In the genomic region with DNA sequence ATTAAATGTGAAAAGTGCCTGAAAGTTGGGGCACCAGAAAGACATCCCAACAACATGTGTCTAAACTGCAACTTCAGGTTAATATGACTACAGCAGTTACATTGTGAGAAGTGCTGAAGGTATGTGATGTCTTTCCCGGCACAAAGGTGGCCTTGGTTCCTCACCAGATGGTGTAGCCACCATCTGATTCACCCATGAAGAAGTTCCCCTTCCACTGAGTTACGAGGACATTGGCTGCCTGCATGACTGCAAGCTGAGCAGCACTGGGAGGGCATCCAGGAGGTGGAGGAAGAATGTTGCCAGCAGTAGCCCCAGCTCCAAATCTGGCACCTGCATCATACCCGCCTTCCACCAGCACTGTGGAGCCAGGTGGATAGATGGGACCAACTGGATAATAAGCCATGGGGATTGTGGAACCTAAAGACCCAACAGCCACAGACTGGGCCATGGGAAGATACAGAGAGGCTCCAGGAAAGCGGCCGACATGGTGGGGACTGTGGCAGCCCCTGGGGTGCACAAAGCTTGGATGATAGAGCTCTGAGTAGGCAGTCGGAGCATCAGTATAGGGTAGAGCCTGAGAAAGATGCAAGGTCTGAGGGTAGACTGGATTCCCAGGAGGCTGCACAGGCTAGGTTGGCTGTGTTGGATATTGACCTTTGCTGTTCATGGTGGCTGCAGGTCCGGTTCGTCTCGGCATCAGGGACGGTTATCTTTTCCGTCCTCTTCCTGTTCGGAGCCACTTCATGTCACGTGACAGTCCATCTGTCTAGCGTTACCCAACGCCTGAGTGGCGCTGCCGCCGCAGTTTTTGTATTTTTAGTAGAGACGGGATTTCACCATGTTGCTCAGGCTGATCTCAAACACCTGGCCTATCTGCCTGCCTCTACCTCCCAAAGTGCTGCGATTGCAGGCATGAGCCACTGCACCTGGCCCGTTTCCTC, we compare ENCODE assay signal across 26 cellular contexts. TPM values are rescaled to one million over a fixed set of nuclear protein-coding genes. Genes with fewer than 3 reads are reported as not detected.
DNase-seq lines count a peak whose midpoint lies in the region; ATAC-seq, FAIRE-seq and TF ChIP-seq lines count a peak whose summit lies in the region.
"Had no signal": no experiment of that assay in that cellular context is flagged by ENCODE, and none has a peak within 500 bp of the region (broad histone marks: within the 10 kb centered on the region; RNA-seq: fewer than 3 reads in every experiment).

No MANE protein-coding gene starts in this region.

- H3K79me2 ChIP-seq in H1 (ENCODE audit: control insufficient read depth in 1 of 2, insufficient read depth in 2 of 2, low read length in 2 of 2) (no peaks in the 10 kb centered on the region), trophoblast cell (ENCODE audit: control insufficient read depth, insufficient read depth, low read length, poor library complexity) (no peaks in the 10 kb centered on the region)

- H3K4me1 ChIP-seq in IMR-90 (ENCODE audit: control insufficient read depth, insufficient read depth, low read length), result no peaks in the 10 kb centered on the region
- no peaks in the 10 kb centered on the region for H3K4me1 ChIP-seq in H1 (replicated peaks in 1 of 4; ENCODE audit: control insufficient read depth in 3 of 4, insufficient read depth in 4 of 4, low read length in 3 of 4)
- H3K4me1 ChIP-seq in trophoblast cell (ENCODE audit: control insufficient read depth in 1 of 2, insufficient read depth in 2 of 2, low read length in 2 of 2), result no peaks in the 10 kb centered on the region
- no peaks in the 10 kb centered on the region for H3K4me1 ChIP-seq in pancreas

- H2BK20ac ChIP-seq in IMR-90 (ENCODE audit: low read depth, low read length), result no peak overlapping the region
- no peak overlapping the region for H2BK20ac ChIP-seq in H1 (ENCODE audit: low read length)

- H3K56ac ChIP-seq in IMR-90 (ENCODE audit: extremely low read depth, insufficient read depth, low read length), result no peak overlapping the region
- H3K56ac ChIP-seq in H1 (replicated peaks; ENCODE audit: insufficient read length, low read depth, low read length), result no peak overlapping the region

- H3K4ac ChIP-seq in IMR-90 (ENCODE audit: low read depth, low read length) (no peak overlapping the region), H1 (replicated peaks; ENCODE audit: insufficient read length, low read depth, low read length) (no peak overlapping the region), trophoblast cell (ENCODE audit: low read depth, low read length) (no peak overlapping the region)

- H3K27ac ChIP-seq in IMR-90 (ENCODE audit: insufficient read depth, low read length) (no peak overlapping the region), H1 (ENCODE audit: low read depth, low read length) (no peak overlapping the region), trophoblast cell (ENCODE audit: low read depth, low read length) (no peak overlapping the region), pancreas (no peak overlapping the region)
- H3K27ac ChIP-seq: BLaER1 treated with 17β-estradiol and CSF1 and Interleukin-3, amounts not matched to agents 10 nM and 100 nM; GM23248 had no signal

- H2BK120ac ChIP-seq in IMR-90 (ENCODE audit: low read depth, low read length) (no peak overlapping the region), H1 (replicated peaks; ENCODE audit: low read depth, low read length) (no peak overlapping the region), trophoblast cell (ENCODE audit: insufficient read depth, low read length, poor library complexity) (no peak overlapping the region)

- no peak overlapping the region for H4K12ac ChIP-seq in trophoblast cell (ENCODE audit: low read depth, low read length)

- no peaks in the 10 kb centered on the region for H4K20me1 ChIP-seq in IMR-90 (ENCODE audit: insufficient read depth, low read length)
- H4K20me1 ChIP-seq in H1 (replicated peaks in 1 of 2; ENCODE audit: control insufficient read depth in 1 of 2, insufficient read depth in 2 of 2, low read length in 2 of 2), result no peaks in the 10 kb centered on the region
- H4K20me1 ChIP-seq: BLaER1 treated with 17β-estradiol and CSF1 and Interleukin-3, amounts not matched to agents 10 nM and 100 nM had no signal

- no peak overlapping the region for H2BK15ac ChIP-seq in IMR-90 (ENCODE audit: low read depth, low read length)
- no peak overlapping the region for H2BK15ac ChIP-seq in H1 (ENCODE audit: low read length)

- CTCF ChIA-PET in IMR-90 (lab: Yijun Ruan, JAX), result no interaction called here
- CTCF ChIA-PET in H1 (lab: Charles Lee; ENCODE audit: partially characterized antibody), result interaction anchor here (1.8 kb wide), 1 partner anchor 10 kb away, joined by 5 read pairs; no protein-coding TSS in a partner anchor

- no peaks in the 10 kb centered on the region for H3K9me1 ChIP-seq in IMR-90 (ENCODE audit: insufficient read depth, low read length)

- no peak overlapping the region for H2AK9ac ChIP-seq in IMR-90 (replicated peaks; ENCODE audit: low read depth, low read length, poor library complexity)

- DNase-seq in CD1c-positive myeloid dendritic cell (ENCODE audit: extremely low spot score), result peak; percentile 11
- DNase-seq in IMR-90, result no peak
- DNase-seq in H1 (ENCODE audit: low read depth in 1 of 2, low spot score in 2 of 2), result no peak
- peak; percentile 92 to 93 for DNase-seq in trophoblast cell
- no peak for DNase-seq in SW480 (ENCODE audit: low spot score)
- no peak for DNase-seq in OCI-M2 (lab: John Stamatoyannopoulos, UW; ENCODE audit: unreplicated experiment)
- DNase-seq in pancreas, result no peak
- DNase-seq: AML-193; CD4-positive, alpha-beta memory T cell; COR-L47; DMS53; GDM1; GM23248; H9; HFFc6; KG1; MG63; NCI-H2029; NCI-H526 treated with DMSO at 0.1 percent for 48 hours; SK-N-SH; SW 1271 had no signal

- H3K36me3 ChIP-seq in IMR-90 (ENCODE audit: control insufficient read depth, insufficient read depth, low read length), result peaks cover 12% of the 10 kb centered on the region
- H3K36me3 ChIP-seq in H1 (ENCODE audit: control insufficient read depth in 2 of 4, insufficient read depth in 4 of 4, low read length in 3 of 4), result peaks cover 0 to 22% (median 3%) of the 10 kb centered on the region in 4 experiments; a peak in 3 of 8 replicates
- H3K36me3 ChIP-seq in trophoblast cell (ENCODE audit: control insufficient read depth in 1 of 2, insufficient read depth in 2 of 2, low read length in 2 of 2), result peaks cover 0 to 4% of the 10 kb centered on the region in 2 experiments
- H3K36me3 ChIP-seq in pancreas, result peaks cover 0 to 5% (median 0%) of the 10 kb centered on the region in 3 donors

- TF ChIP-seq CTCF in IMR-90 (conservative IDR thresholded peaks at IDR 0.05; ENCODE audit: low read depth, low read length) (no peak), H1 (IDR thresholded peaks at IDR 0.05; ENCODE audit: control extremely low read depth in 1 of 3, insufficient read depth in 1 of 3, low read depth in 1 of 3, low read length in 3 of 3) (no peak), pancreas (IDR thresholded peaks at IDR 0.05) (no peak)

- no peaks in the 10 kb centered on the region for H3K27me3 ChIP-seq in IMR-90 (ENCODE audit: control insufficient read depth, insufficient read depth, low read length)
- no peaks in the 10 kb centered on the region for H3K27me3 ChIP-seq in H1 (replicated peaks in 1 of 4; ENCODE audit: control insufficient read depth in 3 of 4, extremely low read depth in 1 of 4, insufficient read depth in 3 of 4, low read length in 3 of 4)
- H3K27me3 ChIP-seq in trophoblast cell (ENCODE audit: insufficient read depth, low read length), result no peaks in the 10 kb centered on the region
- H3K27me3 ChIP-seq in pancreas, result no peaks in the 10 kb centered on the region
- H3K27me3 ChIP-seq: BLaER1 treated with 17β-estradiol and CSF1 and Interleukin-3, amounts not matched to agents 10 nM and 100 nM; MG63 had no signal

- no peak overlapping the region for H4K91ac ChIP-seq in IMR-90 (ENCODE audit: insufficient read depth, low read depth, low read length)
- H4K91ac ChIP-seq in H1 (replicated peaks; ENCODE audit: insufficient read length, low read length), result no peak overlapping the region
- no peak overlapping the region for H4K91ac ChIP-seq in trophoblast cell (ENCODE audit: low read depth, low read length)

- WGBS in IMR-90 (ENCODE audit: extremely low coverage in 2 of 2, insufficient read length in 1 of 2), 2 experiments, result 96% methylated on average over 8 of the region's 21 CpGs; no CpG with 5 or more reads in 1 of the 2 experiments
- 89% methylated on average over 21 of the region's 21 CpGs; no CpG with 5 or more reads in 1 of the 2 experiments for WGBS in H1 (ENCODE audit: extremely low coverage in 1 of 2, insufficient coverage in 1 of 2, insufficient read length in 1 of 2, insufficient replicate concordance in 2 of 2, low coverage in 1 of 2, low lambda C conversion rate in 2 of 2, missing lambda C conversion rate in 1 of 2), 2 experiments
- no CpG with 5 or more reads among the region's 21 CpGs for WGBS in trophoblast cell (ENCODE audit: extremely low coverage, insufficient coverage, insufficient read length)
- 91 to 94% methylated on average over 21 of the region's 21 CpGs for WGBS in pancreas, 2 donors

- H3K18ac ChIP-seq in IMR-90 (ENCODE audit: low read depth, low read length) (no peak overlapping the region), H1 (ENCODE audit: extremely low read depth, low read length) (no peak overlapping the region), trophoblast cell (ENCODE audit: low read length) (no peak overlapping the region)

- TF ChIP-seq RAD21 in IMR-90 (IDR thresholded peaks at IDR 0.05; ENCODE audit: low read length) (no peak), H1 (IDR thresholded peaks at IDR 0.05 in 1 of 2, conservative IDR thresholded peaks at IDR 0.05 in 1 of 2; ENCODE audit: low read depth in 2 of 2, low read length in 2 of 2) (no peak)

- FAIRE-seq in H1 (lab: Jason Lieb, UNC), result no peak
- no peak for FAIRE-seq in pancreas (lab: Jason Lieb, UNC)
- FAIRE-seq: A204.1, GM12878, GM19239, RCC 7860 had no signal

- no TSS peak for BruUV-seq in IMR-90 (replicated peaks; lab: Mats Ljungman, UMichigan)

- no peak overlapping the region for H2AK5ac ChIP-seq in IMR-90 (ENCODE audit: low read depth, low read length)
- H2AK5ac ChIP-seq in H1 (ENCODE audit: low read depth, low read length), result no peak overlapping the region
- H2AK5ac ChIP-seq in trophoblast cell (ENCODE audit: low read length), result no peak overlapping the region

- H4K8ac ChIP-seq in IMR-90 (ENCODE audit: low read depth in 2 of 2, low read length in 2 of 2) (no peak overlapping the region), H1 (ENCODE audit: extremely low read depth, insufficient read depth, low read length) (peak overlapping the region; percentile 23; the same call in 1 of the 2 replicates), trophoblast cell (ENCODE audit: low read depth, low read length) (no peak overlapping the region)

- H3K23ac ChIP-seq in IMR-90 (ENCODE audit: low read depth, low read length) (no peak overlapping the region), H1 (ENCODE audit: insufficient read length) (no peak overlapping the region), trophoblast cell (ENCODE audit: low read length) (no peak overlapping the region)

- no peak overlapping the region for H4K5ac ChIP-seq in IMR-90 (ENCODE audit: low read depth, low read length)
- H4K5ac ChIP-seq in H1 (ENCODE audit: insufficient read length, low read depth, low read length), result no peak overlapping the region

- dilution Hi-C loops in IMR-90 (cut with HindIII; ENCODE audit: low sequenced_read_pairs, unreplicated experiment), result no loop called here

- intact Hi-C loops in IMR-90 (cut with micrococcal nuclease) (no loop called here), pancreas (cut with DNase I) (no loop called here)

- H3K9me3 ChIP-seq in IMR-90 (ENCODE audit: control insufficient read depth, insufficient read depth, low read length) (no peaks in the 10 kb centered on the region), H1 (ENCODE audit: insufficient read depth in 2 of 2, low read depth in 1 of 2, low read length in 1 of 2) (no peaks in the 10 kb centered on the region), trophoblast cell (ENCODE audit: insufficient read depth, low read depth, low read length) (no peaks in the 10 kb centered on the region), pancreas (no peaks in the 10 kb centered on the region)
- H3K9me3 ChIP-seq: BLaER1 treated with 17β-estradiol and CSF1 and Interleukin-3, amounts not matched to agents 10 nM and 100 nM; MG63; SK-N-SH had no signal

- ATAC-seq in IMR-90 (ENCODE audit: low read depth) (no peak), pancreas (no peak)
- ATAC-seq: GM12878 had no signal

- no peak for TF ChIP-seq EP300 in H1 (IDR thresholded peaks at IDR 0.05; ENCODE audit: borderline replicate concordance in 1 of 2, low read depth in 2 of 2, low read length in 2 of 2)

- H2BK12ac ChIP-seq in H1 (ENCODE audit: low read depth, low read length) (no peak overlapping the region), trophoblast cell (ENCODE audit: low read length) (no peak overlapping the region)

- H3K23me2 ChIP-seq in H1 (ENCODE audit: low read depth, low read length), result no peaks in the 10 kb centered on the region

- POLR2A ChIA-PET in IMR-90 (lab: Charles Lee; ENCODE audit: unreplicated experiment), result no interaction called here
- POLR2A ChIA-PET in H1 (lab: Charles Lee; ENCODE audit: partially characterized antibody), result interaction anchor here (0.7 to 0.8 kb wide), 2 partner anchors 8 to 36 kb away, joined by 3 read pairs; no protein-coding TSS in a partner anchor

- H3K14ac ChIP-seq in IMR-90 (replicated peaks; ENCODE audit: low read depth, low read length) (no peak overlapping the region), H1 (ENCODE audit: insufficient read length) (no peak overlapping the region), trophoblast cell (ENCODE audit: low read length) (no peak overlapping the region)

- H3K79me1 ChIP-seq in IMR-90 (ENCODE audit: low read depth in 1 of 2, low read length in 2 of 2) (peaks cover 0 to 2% of the 10 kb centered on the region in 2 experiments; a peak in 2 of 4 replicates), H1 (ENCODE audit: low read depth, low read length) (peaks cover 4% of the 10 kb centered on the region; the same call in 1 of the 2 replicates), trophoblast cell (ENCODE audit: low read length) (no peaks in the 10 kb centered on the region)

- in situ Hi-C loops in IMR-90 (cut with MboI; ENCODE audit: low sequenced_read_pairs), result no loop called here

- H2BK5ac ChIP-seq in IMR-90 (ENCODE audit: low read depth, low read length, poor library complexity, severe bottlenecking) (no peak overlapping the region), H1 (ENCODE audit: low read depth, low read length) (no peak overlapping the region), trophoblast cell (ENCODE audit: low read depth, low read length, poor library complexity) (no peak overlapping the region)

- H2AFZ ChIP-seq in IMR-90 (replicated peaks; ENCODE audit: low read length, poor library complexity), result peak overlapping the region; percentile 24
- H2AFZ ChIP-seq in H1 (ENCODE audit: low read length), result no peak overlapping the region
- no peak overlapping the region for H2AFZ ChIP-seq in trophoblast cell (ENCODE audit: insufficient read depth, low read length, poor library complexity)
- H2AFZ ChIP-seq: GM23248 had no signal

- H3K4me3 ChIP-seq in IMR-90 (ENCODE audit: insufficient read depth, low read depth, low read length) (no peak overlapping the region), H1 (ENCODE audit: extremely low read depth in 1 of 4, insufficient read depth in 2 of 4, low read depth in 3 of 4, low read length in 4 of 4) (no peak overlapping the region), trophoblast cell (ENCODE audit: low read depth, low read length) (no peak overlapping the region), pancreas (no peak overlapping the region)
- H3K4me3 ChIP-seq: BLaER1 treated with 17β-estradiol and CSF1 and Interleukin-3, amounts not matched to agents 10 nM and 100 nM; GM12878; GM23248; MG63 had no signal

- H3K9ac ChIP-seq in IMR-90 (ENCODE audit: low read depth, low read length) (no peak overlapping the region), H1 (replicated peaks in 1 of 4; ENCODE audit: extremely low read depth in 1 of 4, low read depth in 3 of 4, low read length in 3 of 4) (no peak overlapping the region), trophoblast cell (ENCODE audit: low read length) (no peak overlapping the region)
- H3K9ac ChIP-seq: BLaER1 treated with 17β-estradiol and CSF1 and Interleukin-3, amounts not matched to agents 10 nM and 100 nM; GM23248; SK-N-SH had no signal

- TF ChIP-seq POLR2A in IMR-90 (IDR thresholded peaks at IDR 0.05; ENCODE audit: low read depth, low read length) (no peak), H1 (IDR thresholded peaks at IDR 0.05; ENCODE audit: control extremely low read depth in 1 of 2, low read depth in 2 of 2, low read length in 2 of 2) (no peak)

- H3K4me2 ChIP-seq in IMR-90 (ENCODE audit: low read depth, low read length) (no peak overlapping the region), H1 (ENCODE audit: insufficient read depth in 1 of 2, low read depth in 2 of 2, low read length in 2 of 2) (no peak overlapping the region), trophoblast cell (ENCODE audit: low read length) (no peak overlapping the region)
- H3K4me2 ChIP-seq: BLaER1 treated with 17β-estradiol and CSF1 and Interleukin-3, amounts not matched to agents 10 nM and 100 nM; SK-N-SH had no signal

RNA-seq across cellular contexts. Expression of a gene that starts 36.9 kb away (rescaled TPM):
- total RNA-seq in IMR-90 (2012; rRNA removed) (90.0 and 158 TPM in 2 replicates), pancreas (10 to 100 TPM; 20.4 to 43.8 (median 27.7) TPM)
- polyA plus RNA-seq in IMR-90 (2012; rRNA removed) (57.0 and 72.3 TPM in 2 replicates), H1 (2011; rRNA removed) (43.1 and 108 TPM in 2 replicates), pancreas (10 to 100 TPM; 45.2 to 62.3 TPM)
- 8.1 and 9.0 TPM in 2 replicates for polyA plus RNA-seq in IMR-90 (2012; cell fraction: cytosol; rRNA removed)
- polyA plus RNA-seq in IMR-90 (2012; cell fraction: nucleus; rRNA removed; ENCODE audit: low replicate concordance), result 2.0 and 14.4 TPM in 2 replicates
- total RNA-seq in H1 (2021; fragmentation: NEBNext Ultra II Directional; extraction: Animal tissue kit (Norgen Biotek cat#: 25700)), result 232 and 238 TPM in 2 replicates
- polyA plus RNA-seq in H1 (2011; cell fraction: cytosol; rRNA removed), result 110 TPM
- 18.0 TPM for polyA plus RNA-seq in H1 (2011; cell fraction: nucleus; rRNA removed)
- polyA plus RNA-seq in H1 (2012, experiment 1 of 2), result 139 to 308 TPM (median 165 TPM) in 4 replicates
- 33.2 TPM for polyA plus RNA-seq in H1 (2012, experiment 2 of 2)
- polyA plus RNA-seq in H1 (2013, experiment 1 of 2), result 211 TPM
- 225 TPM for polyA plus RNA-seq in H1 (2013, experiment 2 of 2)
- polyA minus RNA-seq in H1 (2011; rRNA and poly(A)+ RNA removed), result 42.5 and 47.7 TPM in 2 replicates
- polyA minus RNA-seq in H1 (2011; cell fraction: cytosol; rRNA and poly(A)+ RNA removed), result 66.4 TPM
- 39.5 TPM for polyA minus RNA-seq in H1 (2011; cell fraction: nucleus; rRNA and poly(A)+ RNA removed)
- 112 and 118 TPM in 2 replicates for polyA plus RNA-seq in trophoblast cell (2013)

Comparison
In these comparisons a context has a peak if more than half of its experiments do, and no peak if none do; other contexts are left out.
1. DNase-seq: peak in CD1c-positive myeloid dendritic cell (single experiment) and trophoblast cell (2 of 2); none in IMR-90 (single experiment), H1 (0 of 2), SW480 (single experiment), OCI-M2 (single experiment) and pancreas (0 of 6).